Comparison of ENCODE assay signal across 26 cellular contexts in the genomic region with DNA sequence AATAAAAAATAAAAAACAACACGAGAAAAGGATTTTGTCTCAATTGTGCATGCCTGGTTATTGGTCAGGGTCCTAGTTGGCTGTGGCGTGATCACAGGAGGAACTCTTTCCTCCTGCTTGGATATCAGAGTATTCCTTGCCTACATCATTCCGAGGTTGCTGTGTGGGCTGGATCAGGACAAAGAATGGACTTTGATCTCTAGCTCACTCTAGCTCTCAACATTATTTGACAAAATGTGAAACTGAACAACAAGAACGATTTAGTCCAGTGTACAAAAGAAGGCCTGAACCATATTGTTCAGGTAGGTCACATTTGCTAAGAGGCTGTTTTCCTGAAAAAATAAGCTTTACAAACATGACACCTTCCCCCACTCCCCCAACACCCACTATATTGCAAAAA.
"Had no signal": no experiment of that assay in that cellular context is flagged by ENCODE, and none has a peak within 500 bp of the region (broad histone marks: within the 10 kb centered on the region; RNA-seq: fewer than 3 reads in every experiment).

No MANE protein-coding gene starts in this region.

- H3K4me3 ChIP-seq: esophagus muscularis mucosa, gastroesophageal sphincter, heart left ventricle, lung, ovary, right atrium auricular region, sigmoid colon, thoracic aorta, transverse colon, upper lobe of right lung, uterus had no signal

- H3K36me3 ChIP-seq: esophagus muscularis mucosa, gastroesophageal sphincter, heart left ventricle, ovary, right atrium auricular region, sigmoid colon, thoracic aorta, transverse colon, upper lobe of right lung, uterus had no signal

- DNase-seq: effector CD8-positive, alpha-beta T cell; foreskin keratinocyte; heart left ventricle; hippocampal formation; islet precursor cell; kidney glomerular epithelial cell; left colon; left ventricle myocardium superior; natural killer cell; occipital lobe; ovary; sigmoid colon; stimulated activated CD4-positive, alpha-beta T cell treated with anti-CD3 and anti-CD28 coated beads, Interleukin-2, amount 100 ng/mL, for 24 hours; stimulated activated CD4-positive, alpha-beta T cell treated with anti-CD3 and anti-CD28 coated beads, Interleukin-4, amount 100 ng/mL, for 24 hours; stimulated activated naive CD4-positive, alpha-beta T cell treated with Interleukin-2 at 50 U/mL for 16 hours; transverse colon; upper lobe of right lung; uterus had no signal

- H3K27ac ChIP-seq: esophagus muscularis mucosa, foreskin keratinocyte, gastroesophageal sphincter, heart left ventricle, ovary, right atrium auricular region, sigmoid colon, thoracic aorta, transverse colon, upper lobe of right lung, uterus had no signal

- H3K9me3 ChIP-seq: esophagus muscularis mucosa, gastroesophageal sphincter, heart left ventricle, ovary, right atrium auricular region, sigmoid colon, thoracic aorta, transverse colon, upper lobe of right lung, uterus had no signal

- ATAC-seq: foreskin keratinocyte; gastroesophageal sphincter; heart left ventricle; left colon; left ventricle myocardium superior; natural killer cell; stimulated activated effector memory CD8-positive, alpha-beta T cell treated with anti-CD3 and anti-CD28 coated beads, Interleukin-12 subunit alpha, Interleukin-12 subunit beta, amount 100 ng/mL, for 72 hours; upper lobe of right lung had no signal

- H3K4me1 ChIP-seq: esophagus muscularis mucosa, foreskin keratinocyte, gastroesophageal sphincter, right atrium auricular region, sigmoid colon, transverse colon, upper lobe of right lung, uterus had no signal

- H3K27me3 ChIP-seq: gastroesophageal sphincter, ovary, right atrium auricular region, sigmoid colon, transverse colon, upper lobe of right lung, uterus had no signal

- FAIRE-seq: colon, endothelial cell of umbilical vein had no signal
